In the genomic region with DNA sequence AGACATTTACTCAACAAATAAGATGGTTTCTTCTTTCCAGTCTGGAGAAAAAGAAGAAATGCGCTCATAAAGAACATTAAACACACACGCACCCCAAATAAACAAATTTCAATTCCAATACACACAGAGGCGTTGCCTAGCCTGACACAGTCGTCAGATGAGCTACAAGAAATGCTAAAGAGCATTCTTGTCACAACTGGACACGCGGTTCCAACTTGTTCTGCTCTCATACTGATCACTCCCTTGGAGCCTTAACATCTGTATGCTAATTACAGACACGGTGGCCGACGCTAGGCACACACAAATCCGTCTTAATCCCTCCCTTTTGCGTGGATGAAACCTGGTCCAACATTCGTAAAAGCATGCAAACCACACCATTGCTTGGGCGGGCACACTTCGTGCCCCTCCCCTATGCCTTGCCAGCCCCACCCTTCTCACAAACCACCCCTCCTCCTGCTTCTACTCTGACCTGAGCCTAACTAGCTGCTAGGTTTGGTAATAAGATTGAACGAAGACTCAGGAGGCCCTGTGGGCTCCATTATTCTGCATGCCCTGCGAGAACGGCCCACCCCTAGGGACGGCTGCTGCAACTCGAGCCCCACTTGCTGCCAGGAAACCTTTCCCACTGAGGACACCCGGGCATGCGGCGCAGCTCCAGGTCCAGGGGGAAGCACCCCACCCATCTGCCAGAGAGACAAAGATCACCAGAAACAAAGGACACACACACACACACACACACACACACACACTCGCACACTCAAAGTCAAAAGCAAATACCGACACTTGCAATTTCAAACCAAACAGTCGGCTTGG, we compare ENCODE assay signal across 17 cellular contexts. TPM values are rescaled to one million over a fixed set of nuclear protein-coding genes. Genes with fewer than 3 reads are reported as not detected.
DNase-seq lines count a peak whose midpoint lies in the region; ATAC-seq, FAIRE-seq and TF ChIP-seq lines count a peak whose summit lies in the region.
"Had no signal": no experiment of that assay in that cellular context is flagged by ENCODE, and none has a peak within 500 bp of the region (broad histone marks: within the 10 kb centered on the region; RNA-seq: fewer than 3 reads in every experiment).

No MANE protein-coding gene starts in this region.

- CTCF ChIA-PET in GM12878 (lab: Yijun Ruan, JAX) = no interaction called here

- POLR2A ChIA-PET in GM12878 (lab: Charles Lee) = no interaction called here

- peaks cover 19 to 38% (median 26%) of the 10 kb centered on the region in 10 experiments; a peak in 19 of 20 replicates for H3K4me1 ChIP-seq in BLaER1 treated with 17β-estradiol and CSF1 and Interleukin-3, amounts not matched to agents 10 nM and 100 nM
- H3K4me1 ChIP-seq in GM23338 (ENCODE audit: insufficient read depth) = peaks cover 16% of the 10 kb centered on the region; the same call in 1 of the 2 replicates
- H3K4me1 ChIP-seq in GM12878 (ENCODE audit: control insufficient read depth, insufficient read depth, low read length) = peaks cover 5% of the 10 kb centered on the region

- H3F3A ChIP-seq in GM23338 (replicated peaks; ENCODE audit: low read depth) = peaks cover 9% of the 10 kb centered on the region; the same call in 1 of the 2 replicates

- no peaks in the 10 kb centered on the region for H3K79me2 ChIP-seq in GM23338 (replicated peaks; ENCODE audit: insufficient read depth)
- H3K79me2 ChIP-seq in GM12878 (ENCODE audit: control insufficient read depth, insufficient read depth, low read length) = no peaks in the 10 kb centered on the region

- in situ Hi-C loops in GM12878 (cut with MboI) = no loop called here

- H3K4me3 Mint-ChIP-seq in GM23338 (no peak overlapping the region), immature natural killer cell (no peak overlapping the region)
- H3K4me3 Mint-ChIP-seq: activated T-helper 1 cell treated with anti-CD3 and anti-CD28 coated beads, Interleukin-12 subunit alpha, Interleukin-12 subunit beta, Interleukin-2, Interleukin-4 antibody, amounts not matched to agents 30 ng/mL and 10 ng/mL and 1 ng/mL, durations not matched to agents 14 hours and 24 hours and 36 hours had no signal

- H2AFZ ChIP-seq in GM23338 (peak overlapping the region; percentile 94), GM12878 (ENCODE audit: control insufficient read depth, low read depth, low read length) (no peak overlapping the region)

- H3K27me3 Mint-ChIP-seq in GM23338 (ENCODE audit: insufficient read depth, low read depth, poor library complexity) (peaks cover 33% of the 10 kb centered on the region), immature natural killer cell (ENCODE audit: low read depth in 3 of 3) (peaks cover 11 to 18% (median 16%) of the 10 kb centered on the region in 3 donors)

- no peak overlapping the region for H3K27ac ChIP-seq in BLaER1 treated with 17β-estradiol and CSF1 and Interleukin-3, amounts not matched to agents 10 nM and 100 nM
- H3K27ac ChIP-seq in GM23338 (ENCODE audit: low read depth) = no peak overlapping the region
- H3K27ac ChIP-seq in GM12878 (ENCODE audit: control insufficient read depth, insufficient read depth) = no peak overlapping the region
- H3K27ac ChIP-seq: ascending aorta, vagina had no signal

- TF ChIP-seq CTCF in GM23338 (conservative IDR thresholded peaks at IDR 0.05; ENCODE audit: low read depth in 2 of 2) (no peak), GM12878 (IDR thresholded peaks at IDR 0.05 in 2 of 3, conservative IDR thresholded peaks at IDR 0.05 in 1 of 3; ENCODE audit: control insufficient read depth in 2 of 3, extremely low read depth in 1 of 3, insufficient read depth in 1 of 3, low read depth in 3 of 3, low read length in 3 of 3) (no peak)

- H3K4me2 ChIP-seq in BLaER1 treated with 17β-estradiol and CSF1 and Interleukin-3, amounts not matched to agents 10 nM and 100 nM = peak overlapping the region; percentile 88 to 98 (median 93)
- H3K4me2 ChIP-seq in GM23338 (peak overlapping the region; percentile 94), GM12878 (ENCODE audit: control insufficient read depth, insufficient read depth) (no peak overlapping the region)

- H3K27ac Mint-ChIP-seq in GM23338 = no peak overlapping the region
- no peak overlapping the region for H3K27ac Mint-ChIP-seq in immature natural killer cell
- H3K27ac Mint-ChIP-seq: activated T-helper 1 cell treated with anti-CD3 and anti-CD28 coated beads, Interleukin-12 subunit alpha, Interleukin-12 subunit beta, Interleukin-2, Interleukin-4 antibody, amounts not matched to agents 30 ng/mL and 10 ng/mL and 1 ng/mL, durations not matched to agents 14 hours and 24 hours and 36 hours had no signal

- peaks cover 0 to 5% (median 0%) of the 10 kb centered on the region in 11 experiments; a peak in 1 of 22 replicates for H3K9me3 ChIP-seq in BLaER1 treated with 17β-estradiol and CSF1 and Interleukin-3, amounts not matched to agents 10 nM and 100 nM (replicated peaks in 1 of 11)
- no peaks in the 10 kb centered on the region; the same call in 2 of the 3 replicates for H3K9me3 ChIP-seq in GM12878 (replicated peaks; ENCODE audit: control insufficient read depth, insufficient read depth, low read length)
- H3K9me3 ChIP-seq: ascending aorta, vagina had no signal

- ATAC-seq in GM23338 = no peak; the same call in 2 of the 3 replicates
- no peak for ATAC-seq in GM12878
- ATAC-seq in GM21515 (IDR thresholded peaks at IDR 0.05; ENCODE audit: unreplicated experiment) = no peak
- no peak for ATAC-seq in GM18502 (IDR thresholded peaks at IDR 0.05; ENCODE audit: poor library complexity, unreplicated experiment)

- DNase-seq in GM23338 (ENCODE audit: low spot score) (peak; percentile 21), GM12878 (ENCODE audit: low read depth, low spot score) (no peak), inferior parietal cortex (ENCODE audit: extremely low spot score) (peak; percentile 29), immature natural killer cell (no peak), islet precursor cell (no peak)
- DNase-seq: activated CD4-positive, alpha-beta T cell treated with anti-CD3 and anti-CD28 coated beads, Interleukin-2, amount 50 U/mL, for 1 hour; foreskin fibroblast; stimulated activated CD4-positive, alpha-beta T cell treated with anti-CD3 and anti-CD28 coated beads, Interleukin-2, amount 100 ng/mL, for 48 hours had no signal

- RAD21 ChIA-PET in GM12878 (lab: Charles Lee; ENCODE audit: unreplicated experiment) = no interaction called here

- H3K9ac ChIP-seq in BLaER1 treated with 17β-estradiol and CSF1 and Interleukin-3, amounts not matched to agents 10 nM and 100 nM = peak overlapping the region in 4 of 11 experiments; percentile 71 to 80 (median 76); a peak in 3 of 22 replicates
- H3K9ac ChIP-seq in GM12878 (ENCODE audit: control insufficient read depth, insufficient read depth, low read length) = no peak overlapping the region

- peaks cover 41 to 55% (median 47%) of the 10 kb centered on the region in 11 experiments for H3K27me3 ChIP-seq in BLaER1 treated with 17β-estradiol and CSF1 and Interleukin-3, amounts not matched to agents 10 nM and 100 nM
- peaks cover 84% of the 10 kb centered on the region for H3K27me3 ChIP-seq in GM23338 (ENCODE audit: insufficient read depth)
- H3K27me3 ChIP-seq in GM12878 (replicated peaks in 1 of 2; ENCODE audit: control insufficient read depth in 2 of 2, insufficient read depth in 2 of 2, low read length in 1 of 2) = peaks cover 4 to 42% of the 10 kb centered on the region in 2 experiments
- H3K27me3 ChIP-seq: ascending aorta, vagina had no signal

- no peak for TF ChIP-seq POLR2A in GM12878 (IDR thresholded peaks at IDR 0.05; ENCODE audit: low read depth, low read length)

- H3K4me3 ChIP-seq in BLaER1 treated with 17β-estradiol and CSF1 and Interleukin-3, amounts not matched to agents 10 nM and 100 nM = peak overlapping the region in 9 of 10 experiments; percentile 73 to 84 (median 75); a peak in 18 of 20 replicates
- H3K4me3 ChIP-seq in GM23338 (peak overlapping the region; percentile 85), GM12878 (no peak overlapping the region)

- H3K4me1 Mint-ChIP-seq in GM23338 = peaks cover 13% of the 10 kb centered on the region
- peaks cover 0 to 4% of the 10 kb centered on the region in 2 donors for H3K4me1 Mint-ChIP-seq in immature natural killer cell

- H3K36me3 Mint-ChIP-seq in GM23338 (ENCODE audit: low read depth) (no peaks in the 10 kb centered on the region), immature natural killer cell (no peaks in the 10 kb centered on the region)

- intact Hi-C loops in GM12878 (cut with micrococcal nuclease; ENCODE audit: unreplicated experiment) = no loop called here

- 53% methylated on average over 25 of the region's 25 CpGs for WGBS in GM12878 (ENCODE audit: insufficient coverage, insufficient replicate concordance, low lambda C conversion rate, missing lambda C conversion rate)

- no peak for FAIRE-seq in GM12878 (lab: Jason Lieb, UNC)

- H3K9me3 Mint-ChIP-seq in GM23338 (no peaks in the 10 kb centered on the region), immature natural killer cell (peaks cover 0 to 2% (median 0%) of the 10 kb centered on the region in 6 donors)
- H3K9me3 Mint-ChIP-seq: activated T-helper 1 cell treated with anti-CD3 and anti-CD28 coated beads, Interleukin-12 subunit alpha, Interleukin-12 subunit beta, Interleukin-2, Interleukin-4 antibody, amounts not matched to agents 30 ng/mL and 10 ng/mL and 1 ng/mL, durations not matched to agents 14 hours and 24 hours and 36 hours had no signal

- no peak for TF ChIP-seq RAD21 in GM12878 (IDR thresholded peaks at IDR 0.05; ENCODE audit: insufficient read depth, low read depth, low read length)

- no peak for TF ChIP-seq EP300 in GM12878 (IDR thresholded peaks at IDR 0.05; ENCODE audit: borderline replicate concordance in 1 of 2, control insufficient read depth in 1 of 2, low read depth in 2 of 2, low read length in 2 of 2)

- no TSS peak for BruUV-seq in GM12878 (replicated peaks; lab: Mats Ljungman, UMichigan)

- peaks cover 0 to 4% (median 0%) of the 10 kb centered on the region in 11 experiments; a peak in 1 of 22 replicates for H4K20me1 ChIP-seq in BLaER1 treated with 17β-estradiol and CSF1 and Interleukin-3, amounts not matched to agents 10 nM and 100 nM
- H4K20me1 ChIP-seq in GM23338 (replicated peaks; ENCODE audit: insufficient read depth) (no peaks in the 10 kb centered on the region), GM12878 (ENCODE audit: control insufficient read depth, insufficient read depth) (no peaks in the 10 kb centered on the region; the same call in 1 of the 2 replicates)

- H3K9me2 ChIP-seq in GM23338 (ENCODE audit: insufficient read depth) = no peaks in the 10 kb centered on the region

- SMC1A ChIA-PET in GM12878 (lab: Charles Lee; ENCODE audit: uncharacterized antibody, unreplicated experiment) = no interaction called here

- H3K36me3 ChIP-seq in BLaER1 treated with 17β-estradiol and CSF1 and Interleukin-3, amounts not matched to agents 10 nM and 100 nM = no peaks in the 10 kb centered on the region
- H3K36me3 ChIP-seq in GM23338 (ENCODE audit: insufficient read depth) (no peaks in the 10 kb centered on the region), GM12878 (ENCODE audit: control insufficient read depth in 2 of 2, insufficient read depth in 2 of 2, low read length in 1 of 2) (no peaks in the 10 kb centered on the region)
- H3K36me3 ChIP-seq: ascending aorta, vagina had no signal

RNA-seq across cellular contexts. Expression of a gene that starts 1.2 kb away (rescaled TPM):
- total RNA-seq in GM23338 (2014; rRNA removed; shearing (Covaris generic)) = 1.0 TPM in 2 replicates
- polyA plus RNA-seq in GM23338 (2016; fragmentation: Nextera tagmentation; extraction: Ambion mirVana) (0.07 and 0.29 TPM in 2 replicates), GM12878 (2011; rRNA removed) (not detected in 2 replicates), GM12878 (2014; fragmentation: Illumina TruSeq; extraction: Trizol) (0.01 TPM in 1 of 2 replicates, not detected in the other), GM12878 (2014; fragmentation: Nextera tagmentation; extraction: Ambion mirVana) (under 1 TPM in 1 of 2 experiments, not detected in 1; 0.02 TPM), GM12878 (2014; rRNA removed) (0.01 TPM in 1 of 2 replicates, not detected in the other), GM12878 (2016; fragmentation: Nextera tagmentation; extraction: Ambion mirVana) (not detected), immature natural killer cell (not detected)
- total RNA-seq in GM12878 (2013; cell fraction: nucleolus; rRNA removed) = not detected in 2 replicates
- total RNA-seq in GM12878 (2014; rRNA removed) (0.06 TPM in 1 of 2 replicates, not detected in the other), GM12878 (2014; rRNA removed; fragmentation: Illumina TruSeq; extraction: Trizol) (not detected in 2 replicates), GM12878 (2021) (0.13 TPM in 1 of 2 replicates, not detected in the other)
- not detected for polyA plus RNA-seq in GM12878 (2011; ENCODE audit: low read depth)
- 0.03 TPM in 1 of 2 replicates, not detected in the other for polyA plus RNA-seq in GM12878 (2011; cell fraction: cytosol; rRNA removed)
- not detected in 2 replicates for polyA plus RNA-seq in GM12878 (2011; cell fraction: nucleus; rRNA removed)
- not detected in 2 replicates for polyA plus RNA-seq in GM12878 (2012)
- 0.10 TPM in 1 of 2 replicates, not detected in the other for polyA minus RNA-seq in GM12878 (2011; rRNA and poly(A)+ RNA removed)
- not detected in 2 replicates for polyA minus RNA-seq in GM12878 (2011; cell fraction: cytosol; rRNA and poly(A)+ RNA removed)
- not detected in 2 replicates for polyA minus RNA-seq in GM12878 (2011; cell fraction: nucleus; rRNA and poly(A)+ RNA removed)
- total RNA-seq: activated T-helper 1 cell treated with anti-CD3 and anti-CD28 coated beads, Interleukin-12 subunit alpha, Interleukin-12 subunit beta, Interleukin-2, Interleukin-4 antibody, amounts not matched to agents 30 ng/mL and 10 ng/mL and 1 ng/mL, durations not matched to agents 14 hours and 24 hours and 36 hours; ascending aorta; dermis microvascular lymphatic vessel endothelial cell; RPMI7951; T-helper 2 cell treated with Interferon-gamma antibody and Interleukin-4, amounts not matched to agents 100 ng/mL and 5 ng/mL, for 36 hours had no signal

Comparison
In these comparisons a context has a peak if more than half of its experiments do, and no peak if none do; other contexts are left out.
1. DNase-seq: peak in GM23338 (single experiment) and inferior parietal cortex (single experiment); none in GM12878 (single experiment), immature natural killer cell (0 of 3) and islet precursor cell (single experiment).